27 cellular contexts compared by ENCODE assay signal in genomic region chr22:30945653-30946052, GRCh38. TPM values are rescaled to one million over a fixed set of nuclear protein-coding genes. Genes with fewer than 3 reads are reported as not detected.
DNase-seq lines count a peak whose midpoint lies in the region; ATAC-seq, FAIRE-seq and TF ChIP-seq lines count a peak whose summit lies in the region.
"Had no signal": no experiment of that assay in that cellular context is flagged by ENCODE, and none has a peak within 500 bp of the region (broad histone marks: within the 10 kb centered on the region; RNA-seq: fewer than 3 reads in every experiment).

No MANE protein-coding gene starts in this region.

- peak overlapping the region; percentile 17 for H3K9ac ChIP-seq in keratinocyte (ENCODE audit: control insufficient read depth, extremely low read depth, insufficient read depth, low read length)

- H3K79me2 ChIP-seq in keratinocyte (ENCODE audit: control insufficient read depth, insufficient read depth, low read length) = no peaks in the 10 kb centered on the region

- H3K27me3 Mint-ChIP-seq in activated CD4-positive, alpha-beta T cell treated with anti-CD3 and anti-CD28 coated beads, Interleukin-2, amount 10 ng/mL, durations not matched to agents 24 days and 14 days = no peaks in the 10 kb centered on the region
- no peaks in the 10 kb centered on the region for H3K27me3 Mint-ChIP-seq in activated CD4-positive, alpha-beta T cell treated with anti-CD3 and anti-CD28 coated beads, Interleukin-2, amount 10 ng/mL, durations not matched to agents 7 days and 5 days
- no peaks in the 10 kb centered on the region for H3K27me3 Mint-ChIP-seq in stimulated activated naive CD8-positive, alpha-beta T cell treated with anti-CD3 and anti-CD28 coated beads, Interleukin-15, Interleukin-2, amounts not matched to agents 100 ng/mL and 50 ng/mL, for 24 hours
- no peaks in the 10 kb centered on the region for H3K27me3 Mint-ChIP-seq in stimulated activated naive CD8-positive, alpha-beta T cell treated with anti-CD3 and anti-CD28 coated beads, Interleukin-15, amount 100 ng/mL, for 72 hours
- H3K27me3 Mint-ChIP-seq: central memory CD8-positive, alpha-beta T cell had no signal

- dilution Hi-C loops in keratinocyte (cut with MboI; ENCODE audit: extremely low pct_ligation_motif_present, low sequenced_read_pairs) = no loop called here

- FAIRE-seq in keratinocyte (lab: Jason Lieb, UNC) = peak; percentile 96
- FAIRE-seq: K562, RCC 7860 had no signal

- H3K4me2 ChIP-seq in keratinocyte (ENCODE audit: control insufficient read depth, extremely low read depth, insufficient read depth, low read depth, low read length) = peak overlapping the region; percentile 25

- no peaks in the 10 kb centered on the region for H3K9me3 ChIP-seq in keratinocyte (ENCODE audit: control insufficient read depth, low read depth, low read length)
- H3K9me3 ChIP-seq: transverse colon had no signal

- POLR2A ChIA-PET in activated CD4-positive, alpha-beta T cell treated with anti-CD3 and anti-CD28 coated beads, Interleukin-2, amount 10 ng/mL, durations not matched to agents 7 days and 5 days (lab: Charles Lee) = no interaction called here

- no peak overlapping the region for H2AFZ ChIP-seq in keratinocyte (ENCODE audit: control insufficient read depth, low read length)

- peaks cover 38% of the 10 kb centered on the region for H3K4me1 ChIP-seq in keratinocyte (ENCODE audit: control insufficient read depth, extremely low read depth, insufficient read depth, low read length)

- no peak for DNase-seq in activated CD4-positive, alpha-beta T cell treated with anti-CD3 and anti-CD28 coated beads, Interleukin-2, amount 10 ng/mL, durations not matched to agents 24 days and 14 days
- DNase-seq in activated CD4-positive, alpha-beta T cell treated with anti-CD3 and anti-CD28 coated beads, Interleukin-2, amount 10 ng/mL, durations not matched to agents 7 days and 5 days = no peak
- DNase-seq in stimulated activated naive CD8-positive, alpha-beta T cell treated with anti-CD3 and anti-CD28 coated beads, Interleukin-15, amount 100 ng/mL, for 72 hours = no peak
- DNase-seq in keratinocyte (ENCODE audit: low read depth, low spot score) (no peak), GM03348 (ENCODE audit: low spot score) (no peak), amygdala (lab: John Stamatoyannopoulos, UW) (no peak)
- DNase-seq: AML-193; amniotic stem cell; DMS53; foreskin fibroblast; GDM1; HCEC 1CT; immature natural killer cell; MM.1S; NCI-H1694 treated with DMSO at 0.1 percent for 48 hours; NCI-H2171 treated with DMSO at 0.1 percent for 48 hours; NCI-H524 treated with DMSO at 0.1 percent for 48 hours; stimulated activated CD4-positive, alpha-beta T cell treated with anti-CD3 and anti-CD28 coated beads, Interleukin-4, amount 100 ng/mL, for 24 hours; stimulated activated naive CD8-positive, alpha-beta T cell treated with anti-CD3 and anti-CD28 coated beads, Interleukin-15, Interleukin-2, amounts not matched to agents 100 U/mL and 50 U/mL, for 24 hours; transverse colon had no signal

- H3K4me3 ChIP-seq in keratinocyte (ENCODE audit: control insufficient read depth in 2 of 3, extremely low read depth in 1 of 3, insufficient read depth in 2 of 3, low read depth in 1 of 3, low read length in 3 of 3) = no peak overlapping the region
- H3K4me3 ChIP-seq: K562, lung, SK-N-MC, transverse colon had no signal

- H3K36me3 ChIP-seq in keratinocyte (ENCODE audit: control insufficient read depth in 2 of 2, extremely low read depth in 1 of 2, insufficient read depth in 2 of 2, low read length in 2 of 2) = peaks cover 23 to 33% of the 10 kb centered on the region in 2 experiments

- H4K20me1 ChIP-seq in keratinocyte (ENCODE audit: control insufficient read depth, extremely low read depth, insufficient read depth, low read length) = no peaks in the 10 kb centered on the region

- peak overlapping the region; percentile 65 for H3K27ac ChIP-seq in keratinocyte (ENCODE audit: control insufficient read depth, insufficient read depth, low read length)
- H3K27ac ChIP-seq: SK-N-MC, transverse colon had no signal

- H3K36me3 Mint-ChIP-seq in activated CD4-positive, alpha-beta T cell treated with anti-CD3 and anti-CD28 coated beads, Interleukin-2, amount 10 ng/mL, durations not matched to agents 24 days and 14 days (ENCODE audit: low read depth) = peaks cover 68% of the 10 kb centered on the region
- H3K36me3 Mint-ChIP-seq in activated CD4-positive, alpha-beta T cell treated with anti-CD3 and anti-CD28 coated beads, Interleukin-2, amount 10 ng/mL, durations not matched to agents 7 days and 5 days (ENCODE audit: low read depth) = peaks cover 65% of the 10 kb centered on the region
- peaks cover 57% of the 10 kb centered on the region for H3K36me3 Mint-ChIP-seq in stimulated activated naive CD8-positive, alpha-beta T cell treated with anti-CD3 and anti-CD28 coated beads, Interleukin-15, Interleukin-2, amounts not matched to agents 100 ng/mL and 50 ng/mL, for 24 hours (ENCODE audit: low read depth)

- H3K27me3 ChIP-seq in keratinocyte (ENCODE audit: control insufficient read depth, extremely low read depth, insufficient read depth, low read length) = no peaks in the 10 kb centered on the region
- H3K27me3 ChIP-seq: transverse colon had no signal

- peak overlapping the region; percentile 8 for H3K27ac Mint-ChIP-seq in activated CD4-positive, alpha-beta T cell treated with anti-CD3 and anti-CD28 coated beads, Interleukin-2, amount 10 ng/mL, durations not matched to agents 24 days and 14 days
- H3K27ac Mint-ChIP-seq in activated CD4-positive, alpha-beta T cell treated with anti-CD3 and anti-CD28 coated beads, Interleukin-2, amount 10 ng/mL, durations not matched to agents 7 days and 5 days = no peak overlapping the region
- peak overlapping the region; percentile 34 for H3K27ac Mint-ChIP-seq in stimulated activated naive CD8-positive, alpha-beta T cell treated with anti-CD3 and anti-CD28 coated beads, Interleukin-15, Interleukin-2, amounts not matched to agents 100 ng/mL and 50 ng/mL, for 24 hours
- H3K27ac Mint-ChIP-seq in stimulated activated naive CD8-positive, alpha-beta T cell treated with anti-CD3 and anti-CD28 coated beads, Interleukin-15, amount 100 ng/mL, for 72 hours = peak overlapping the region in 1 of 2 donors; percentile 38

- no peak overlapping the region for H3K4me3 Mint-ChIP-seq in activated CD4-positive, alpha-beta T cell treated with anti-CD3 and anti-CD28 coated beads, Interleukin-2, amount 10 ng/mL, durations not matched to agents 24 days and 14 days
- H3K4me3 Mint-ChIP-seq in activated CD4-positive, alpha-beta T cell treated with anti-CD3 and anti-CD28 coated beads, Interleukin-2, amount 10 ng/mL, durations not matched to agents 7 days and 5 days = no peak overlapping the region
- no peak overlapping the region for H3K4me3 Mint-ChIP-seq in stimulated activated naive CD8-positive, alpha-beta T cell treated with anti-CD3 and anti-CD28 coated beads, Interleukin-15, Interleukin-2, amounts not matched to agents 100 ng/mL and 50 ng/mL, for 24 hours
- no peak overlapping the region for H3K4me3 Mint-ChIP-seq in stimulated activated naive CD8-positive, alpha-beta T cell treated with anti-CD3 and anti-CD28 coated beads, Interleukin-15, amount 100 ng/mL, for 72 hours
- H3K4me3 Mint-ChIP-seq: central memory CD8-positive, alpha-beta T cell; immature natural killer cell had no signal

- no peak for ATAC-seq in stimulated activated naive CD8-positive, alpha-beta T cell treated with anti-CD3 and anti-CD28 coated beads, Interleukin-15, amount 100 ng/mL, for 72 hours
- no peak for ATAC-seq in HG02763 (IDR thresholded peaks at IDR 0.05; ENCODE audit: unreplicated experiment)
- ATAC-seq: K562; stimulated activated naive CD8-positive, alpha-beta T cell treated with anti-CD3 and anti-CD28 coated beads, Interleukin-15, Interleukin-2, amounts not matched to agents 100 U/mL and 50 U/mL, for 24 hours had no signal

- CTCF ChIA-PET in activated CD4-positive, alpha-beta T cell treated with anti-CD3 and anti-CD28 coated beads, Interleukin-2, amount 10 ng/mL, durations not matched to agents 7 days and 5 days (lab: Charles Lee) = interaction anchor here (0.9 to 1.5 kb wide), 4 partner anchors 9 to 448 kb away, joined by 3 to 5 read pairs (median 3); no protein-coding TSS in a partner anchor

- no peaks in the 10 kb centered on the region for H3K9me3 Mint-ChIP-seq in activated CD4-positive, alpha-beta T cell treated with anti-CD3 and anti-CD28 coated beads, Interleukin-2, amount 10 ng/mL, durations not matched to agents 24 days and 14 days
- H3K9me3 Mint-ChIP-seq in activated CD4-positive, alpha-beta T cell treated with anti-CD3 and anti-CD28 coated beads, Interleukin-2, amount 10 ng/mL, durations not matched to agents 7 days and 5 days = peaks cover 3% of the 10 kb centered on the region
- no peaks in the 10 kb centered on the region for H3K9me3 Mint-ChIP-seq in stimulated activated naive CD8-positive, alpha-beta T cell treated with anti-CD3 and anti-CD28 coated beads, Interleukin-15, Interleukin-2, amounts not matched to agents 100 ng/mL and 50 ng/mL, for 24 hours
- H3K9me3 Mint-ChIP-seq in stimulated activated naive CD8-positive, alpha-beta T cell treated with anti-CD3 and anti-CD28 coated beads, Interleukin-15, amount 100 ng/mL, for 72 hours = no peaks in the 10 kb centered on the region
- H3K9me3 Mint-ChIP-seq: central memory CD8-positive, alpha-beta T cell; immature natural killer cell had no signal

- H3K4me1 Mint-ChIP-seq in activated CD4-positive, alpha-beta T cell treated with anti-CD3 and anti-CD28 coated beads, Interleukin-2, amount 10 ng/mL, durations not matched to agents 24 days and 14 days = peaks cover 43% of the 10 kb centered on the region
- H3K4me1 Mint-ChIP-seq in activated CD4-positive, alpha-beta T cell treated with anti-CD3 and anti-CD28 coated beads, Interleukin-2, amount 10 ng/mL, durations not matched to agents 7 days and 5 days = peaks cover 64% of the 10 kb centered on the region
- peaks cover 55% of the 10 kb centered on the region for H3K4me1 Mint-ChIP-seq in stimulated activated naive CD8-positive, alpha-beta T cell treated with anti-CD3 and anti-CD28 coated beads, Interleukin-15, Interleukin-2, amounts not matched to agents 100 ng/mL and 50 ng/mL, for 24 hours (ENCODE audit: low read depth)
- H3K4me1 Mint-ChIP-seq in stimulated activated naive CD8-positive, alpha-beta T cell treated with anti-CD3 and anti-CD28 coated beads, Interleukin-15, amount 100 ng/mL, for 72 hours = peaks cover 53% of the 10 kb centered on the region

- no peaks in the 10 kb centered on the region for H3K9me1 ChIP-seq in keratinocyte (ENCODE audit: control insufficient read depth, extremely low read depth, insufficient read depth, low read length)

- intact Hi-C loops in activated CD4-positive, alpha-beta T cell treated with anti-CD3 and anti-CD28 coated beads, Interleukin-2, amount 10 ng/mL, durations not matched to agents 24 days and 14 days (cut with micrococcal nuclease) = no loop called here

- no peak for TF ChIP-seq CTCF in keratinocyte (optimal IDR thresholded peaks at IDR 0.05 in 1 of 3, IDR thresholded peaks at IDR 0.05 in 1 of 3, conservative IDR thresholded peaks at IDR 0.05 in 1 of 3; ENCODE audit: extremely low read depth in 1 of 3, insufficient read depth in 2 of 3, low read length in 3 of 3)

RNA-seq across cellular contexts. Expression of gene MORC2, which starts 22.9 kb away (rescaled TPM):
- total RNA-seq in activated CD4-positive, alpha-beta T cell treated with anti-CD3 and anti-CD28 coated beads, Interleukin-2, amount 10 ng/mL, durations not matched to agents 24 days and 14 days = 50.6 and 50.8 TPM in 2 replicates
- 10 to 100 TPM; 39.2 to 49.4 TPM for total RNA-seq in activated CD4-positive, alpha-beta T cell treated with anti-CD3 and anti-CD28 coated beads, Interleukin-2, amount 10 ng/mL, durations not matched to agents 7 days and 5 days
- 7.9 to 14.1 TPM (median 12.5 TPM) in 3 replicates for polyA plus RNA-seq in keratinocyte
- 36.1 TPM for polyA plus RNA-seq in keratinocyte (2011; ENCODE audit: low read depth)
- 11.3 and 12.8 TPM in 2 replicates for polyA plus RNA-seq in keratinocyte (2011; cell fraction: cytosol; rRNA removed)
- 40.4 and 51.6 TPM in 2 replicates for polyA plus RNA-seq in keratinocyte (2011; cell fraction: nucleus; rRNA removed)
- 17.1 and 21.7 TPM in 2 replicates for polyA plus RNA-seq in keratinocyte (2012; ENCODE audit: low replicate concordance)
- polyA minus RNA-seq in keratinocyte = 17.8 to 46.7 TPM (median 27.0 TPM) in 3 replicates
- polyA minus RNA-seq in keratinocyte (2011; cell fraction: cytosol; rRNA and poly(A)+ RNA removed) = 13.2 TPM
- 21.7 and 53.1 TPM in 2 replicates for polyA minus RNA-seq in keratinocyte (2011; cell fraction: nucleus; rRNA and poly(A)+ RNA removed)

RNA-seq across cellular contexts. Expression of gene TUG1, which starts 23.4 kb away (rescaled TPM):
- total RNA-seq in activated CD4-positive, alpha-beta T cell treated with anti-CD3 and anti-CD28 coated beads, Interleukin-2, amount 10 ng/mL, durations not matched to agents 24 days and 14 days = 68.1 and 69.1 TPM in 2 replicates
- 10 to 100 TPM; 84.8 to 98.2 TPM for total RNA-seq in activated CD4-positive, alpha-beta T cell treated with anti-CD3 and anti-CD28 coated beads, Interleukin-2, amount 10 ng/mL, durations not matched to agents 7 days and 5 days
- 47.7 to 84.0 TPM (median 77.1 TPM) in 3 replicates for polyA plus RNA-seq in keratinocyte
- 33.4 TPM for polyA plus RNA-seq in keratinocyte (2011; ENCODE audit: low read depth)
- 20.5 and 47.1 TPM in 2 replicates for polyA plus RNA-seq in keratinocyte (2011; cell fraction: cytosol; rRNA removed)
- 199 and 239 TPM in 2 replicates for polyA plus RNA-seq in keratinocyte (2011; cell fraction: nucleus; rRNA removed)
- polyA plus RNA-seq in keratinocyte (2012; ENCODE audit: low replicate concordance) = 26.8 and 35.8 TPM in 2 replicates
- 36.8 to 68.2 TPM (median 46.4 TPM) in 3 replicates for polyA minus RNA-seq in keratinocyte
- polyA minus RNA-seq in keratinocyte (2011; cell fraction: cytosol; rRNA and poly(A)+ RNA removed) = 14.0 TPM
- polyA minus RNA-seq in keratinocyte (2011; cell fraction: nucleus; rRNA and poly(A)+ RNA removed) = 47.9 and 95.3 TPM in 2 replicates
